Comparison of ENCODE assay signal across 8 cellular contexts in the genomic region with DNA sequence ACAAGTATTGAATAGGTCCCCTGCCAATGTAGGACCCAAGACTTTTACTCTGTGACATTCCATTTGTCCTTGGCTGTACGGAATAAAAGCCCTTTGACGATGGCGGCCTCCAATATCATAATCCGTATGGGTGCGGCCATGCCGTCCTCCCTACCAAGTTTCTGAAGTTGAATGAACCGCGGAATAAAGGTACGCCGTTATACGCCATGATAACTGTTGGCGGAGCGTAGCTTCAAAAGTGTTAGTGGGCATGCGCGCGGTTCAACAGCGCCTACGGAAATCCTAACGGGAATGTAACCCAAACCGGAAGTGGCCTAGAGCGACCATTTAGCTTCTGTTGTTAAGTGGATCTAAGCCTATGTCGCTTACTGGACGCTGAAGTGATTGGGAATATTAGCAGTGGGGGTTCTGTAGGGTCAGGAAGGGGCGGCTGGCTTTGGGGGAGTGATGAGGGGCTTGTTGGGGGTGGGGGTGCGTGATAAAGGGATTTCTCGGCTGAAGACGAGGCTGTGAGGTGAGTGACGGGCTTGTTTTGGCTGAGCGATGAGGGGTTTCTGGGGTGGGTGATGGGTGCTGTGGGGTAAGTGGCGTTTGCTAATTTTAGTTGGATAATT. TPM values are rescaled to one million over a fixed set of nuclear protein-coding genes. Genes with fewer than 3 reads are reported as not detected.
DNase-seq lines count a peak whose midpoint lies in the region; ATAC-seq, FAIRE-seq and TF ChIP-seq lines count a peak whose summit lies in the region.

A gene (plus strand): TSS at position 322 of the 614 bp plus-strand sequence. CDS start 2,047 bp downstream, outside the sequence.

- H3K27ac ChIP-seq in HL-60 (replicated peaks), result peak within 1 kb of the TSS; percentile 68
- peak within 1 kb of the TSS; percentile 95 for H3K27ac ChIP-seq in endothelial cell of umbilical vein (ENCODE audit: insufficient read depth, low read depth, low read length)
- H3K27ac ChIP-seq in mesodermal cell (ENCODE audit: low read depth, low read length, severe bottlenecking), result peak within 1 kb of the TSS; percentile 41

- ATAC-seq in GM19395 (IDR thresholded peaks at IDR 0.05; ENCODE audit: unreplicated experiment), result peak; percentile 89

- peaks cover 32% of the 10 kb centered on the region for H3K79me2 ChIP-seq in endothelial cell of umbilical vein (ENCODE audit: control insufficient read depth, insufficient read depth, low read length)

- peak within 1 kb of the TSS; percentile 92 for H3K4me3 ChIP-seq in HL-60 (replicated peaks; ENCODE audit: insufficient read depth, low read length)
- H3K4me3 ChIP-seq in NT2/D1 (ENCODE audit: insufficient read length, low read depth), result peak within 1 kb of the TSS; percentile 63
- H3K4me3 ChIP-seq in endothelial cell of umbilical vein (replicated peaks in 1 of 3; ENCODE audit: insufficient read depth in 1 of 3, low read depth in 1 of 3, low read length in 3 of 3), result peak within 1 kb of the TSS; percentile 49 to 85 (median 53)
- peak within 1 kb of the TSS; percentile 90 for H3K4me3 ChIP-seq in mesodermal cell (ENCODE audit: extremely low read depth, insufficient read depth, low read length, poor library complexity, severe bottlenecking)

- WGBS in mesodermal cell (ENCODE audit: insufficient coverage in 2 of 2), 2 experiments, result 0% methylated on average over 23 to 28 of the region's 30 CpGs

- DNase-seq in C1 segment of cervical spinal cord (lab: John Stamatoyannopoulos, UW) (peak; percentile 43 to 96 (median 89)), HL-60 (ENCODE audit: low read depth in 1 of 2, low spot score in 1 of 2) (peak; percentile 92 to 95), NT2/D1 (ENCODE audit: low read depth, low spot score) (peak; percentile 86), endothelial cell of umbilical vein (ENCODE audit: low read depth, low spot score) (peak; percentile 100)
- DNase-seq in activated CD8-positive, alpha-beta memory T cell treated with anti-CD3 and anti-CD28 coated beads, Interleukin-2, amount 50 U/mL, for 24 hours (ENCODE audit: extremely low read depth), result peak; percentile 73
- DNase-seq in stimulated activated CD8-positive, alpha-beta memory T cell treated with anti-CD3 and anti-CD28 coated beads, Interleukin-15, amount 100 ng/mL, for 1 hour (ENCODE audit: low read depth), result peak; percentile 78

- H3K4me1 ChIP-seq in NT2/D1 (ENCODE audit: insufficient read depth, insufficient read length), result no peaks in the 10 kb centered on the region
- peaks cover 33% of the 10 kb centered on the region for H3K4me1 ChIP-seq in endothelial cell of umbilical vein (ENCODE audit: control insufficient read depth, extremely low read depth, insufficient read depth, low read length)
- H3K4me1 ChIP-seq in mesodermal cell (ENCODE audit: control insufficient read depth, insufficient read depth, low read length, poor library complexity, severe bottlenecking), result peaks cover 25% of the 10 kb centered on the region

- POLR2A ChIA-PET in endothelial cell of umbilical vein (lab: Charles Lee), result interaction anchor here (0.6 to 0.7 kb wide), 3 partner anchors 12 to 553 kb away, joined by 3 to 5 read pairs (median 4); no protein-coding TSS in a partner anchor

- dilution Hi-C loops in endothelial cell of umbilical vein (cut with MboI; ENCODE audit: extremely low pct_ligation_motif_present, low sequenced_read_pairs), result no loop called here

- H4K20me1 ChIP-seq in endothelial cell of umbilical vein (replicated peaks; ENCODE audit: control insufficient read depth, extremely low read depth, insufficient read depth, low read length), result no peaks in the 10 kb centered on the region

- no peaks in the 10 kb centered on the region for H3K9me3 ChIP-seq in NT2/D1 (ENCODE audit: insufficient read depth, low read length)
- H3K9me3 ChIP-seq in endothelial cell of umbilical vein (replicated peaks; ENCODE audit: control insufficient read depth, insufficient read depth, low read length), result no peaks in the 10 kb centered on the region
- H3K9me3 ChIP-seq in mesodermal cell (ENCODE audit: control insufficient read depth, low read length), result no peaks in the 10 kb centered on the region

- CTCF ChIA-PET in endothelial cell of umbilical vein (lab: Charles Lee), result interaction anchor here (0.9 to 1.4 kb wide), 6 partner anchors 23 to 232 kb away, joined by 3 to 8 read pairs (median 6); no protein-coding TSS in a partner anchor

- FAIRE-seq in endothelial cell of umbilical vein (lab: Jason Lieb, UNC), result peak; percentile 98

- no peaks in the 10 kb centered on the region for H3K27me3 ChIP-seq in HL-60 (ENCODE audit: insufficient read depth, poor library complexity, severe bottlenecking)
- no peaks in the 10 kb centered on the region for H3K27me3 ChIP-seq in NT2/D1 (ENCODE audit: insufficient read depth, insufficient read length)
- peaks cover 6 to 25% of the 10 kb centered on the region in 2 experiments for H3K27me3 ChIP-seq in endothelial cell of umbilical vein (ENCODE audit: control insufficient read depth in 2 of 2, insufficient read depth in 2 of 2, low read length in 2 of 2)

- TF ChIP-seq POLR2A in endothelial cell of umbilical vein (IDR thresholded peaks at IDR 0.05; ENCODE audit: low read depth, low read length), result peak; percentile 58

- H3K36me3 ChIP-seq in NT2/D1 (ENCODE audit: insufficient read depth, insufficient read length, low read length), result peaks cover 13% of the 10 kb centered on the region
- peaks cover 0 to 2% of the 10 kb centered on the region in 2 experiments for H3K36me3 ChIP-seq in endothelial cell of umbilical vein (ENCODE audit: control insufficient read depth in 2 of 2, extremely low read depth in 1 of 2, insufficient read depth in 2 of 2, low read length in 2 of 2)
- peaks cover 33% of the 10 kb centered on the region for H3K36me3 ChIP-seq in mesodermal cell (ENCODE audit: control insufficient read depth, insufficient read depth, low read length)

- peak within 1 kb of the TSS; percentile 19 for H2AFZ ChIP-seq in endothelial cell of umbilical vein (ENCODE audit: low read depth, low read length)

- no peak for TF ChIP-seq CTCF in HL-60 (IDR thresholded peaks at IDR 0.05; ENCODE audit: insufficient read depth, low read length)
- TF ChIP-seq CTCF in endothelial cell of umbilical vein (IDR thresholded peaks at IDR 0.05; ENCODE audit: extremely low read depth in 1 of 2, insufficient read depth in 1 of 2, low read depth in 1 of 2, low read length in 2 of 2), result no peak

- H3K4me2 ChIP-seq in endothelial cell of umbilical vein (ENCODE audit: insufficient read depth, low read length), result peak within 1 kb of the TSS; percentile 96

- peak within 1 kb of the TSS; percentile 71 for H3K9ac ChIP-seq in NT2/D1 (ENCODE audit: insufficient read length, low read depth)
- peak within 1 kb of the TSS; percentile 81 for H3K9ac ChIP-seq in endothelial cell of umbilical vein (replicated peaks; ENCODE audit: extremely low read depth, insufficient read depth, low read length)

- BruUV-seq in endothelial cell of umbilical vein (replicated peaks; lab: Mats Ljungman, UMichigan), result no TSS peak

- intact Hi-C loops in endothelial cell of umbilical vein (cut with micrococcal nuclease), result loop anchor here (1.0 to 10.0 kb wide), 3 partner anchors 23 to 177 kb away; no protein-coding TSS in a partner anchor

- H3K9me1 ChIP-seq in endothelial cell of umbilical vein (replicated peaks; ENCODE audit: control insufficient read depth, extremely low read depth, insufficient read depth, low read length), result no peaks in the 10 kb centered on the region

TF ChIP-seq in endothelial cell of umbilical vein, 7 proteins besides CTCF, POLR2A, EP300 and RAD21:
- TF ChIP-seq POLR2AphosphoS5 (IDR thresholded peaks at IDR 0.05; ENCODE audit: insufficient read depth, low read depth, low read length) (peak; percentile 41), JUN (IDR thresholded peaks at IDR 0.05; ENCODE audit: borderline replicate concordance, insufficient read depth, insufficient read length, low read depth) (no peak)

RNA-seq across cellular contexts. Expression of the gene that starts here (rescaled TPM):
- 16.5 and 21.4 TPM in 2 replicates for total RNA-seq in endothelial cell of umbilical vein
- polyA plus RNA-seq in endothelial cell of umbilical vein, result 3.8 and 4.9 TPM in 2 replicates
- polyA plus RNA-seq in endothelial cell of umbilical vein (2011; cell fraction: cytosol; rRNA removed), result 5.2 and 5.9 TPM in 2 replicates
- polyA plus RNA-seq in endothelial cell of umbilical vein (2011; cell fraction: nucleus; rRNA removed), result 24.7 and 27.6 TPM in 2 replicates
- polyA plus RNA-seq in endothelial cell of umbilical vein (2012), result 22.4 and 31.8 TPM in 2 replicates
- 12.6 and 18.0 TPM in 2 replicates for polyA minus RNA-seq in endothelial cell of umbilical vein
- polyA minus RNA-seq in endothelial cell of umbilical vein (2011; cell fraction: cytosol; rRNA and poly(A)+ RNA removed), result 3.1 TPM
- 19.1 and 27.7 TPM in 2 replicates for polyA minus RNA-seq in endothelial cell of umbilical vein (2011; cell fraction: nucleus; rRNA and poly(A)+ RNA removed)
- polyA plus RNA-seq in mesodermal cell (2013, experiment 1 of 2), result 11.2 TPM
- 9.0 TPM for polyA plus RNA-seq in mesodermal cell (2013, experiment 2 of 2)

Comparison
In these comparisons a context has a peak if more than half of its experiments do, and no peak if none do; other contexts are left out.
1. Peak in every context shown above with its lines: DNase-seq, ATAC-seq, H3K4me3 ChIP-seq and H3K27ac ChIP-seq.
2. H3K27ac ChIP-seq: peak in every context shown above with its lines; median percentile 95 in endothelial cell of umbilical vein; 68 in HL-60; 41 in mesodermal cell.